Comparison of ENCODE assay signal across 14 cellular contexts in genomic region chr3:23882487-23882918, GRCh38. TPM values are rescaled to one million over a fixed set of nuclear protein-coding genes. Genes with fewer than 3 reads are reported as not detected.
DNase-seq lines count a peak whose midpoint lies in the region; ATAC-seq lines count a peak whose summit lies in the region.
"Had no signal": no experiment of that assay in that cellular context is flagged by ENCODE, and none has a peak within 500 bp of the region (broad histone marks: within the 10 kb centered on the region; RNA-seq: fewer than 3 reads in every experiment).

No MANE protein-coding gene starts in this region.

- no peak overlapping the region for H2BK5ac ChIP-seq in trophoblast cell (ENCODE audit: low read depth, low read length, poor library complexity)

- WGBS in trophoblast cell (ENCODE audit: extremely low coverage, insufficient coverage, insufficient read length) = no CpG with 5 or more reads among the region's 28 CpGs

- peak; percentile 71 for ATAC-seq in stimulated activated naive CD8-positive, alpha-beta T cell treated with anti-CD3 and anti-CD28 coated beads, Interleukin-15, amount 100 ng/mL, for 72 hours
- no peak for ATAC-seq in stimulated activated naive CD8-positive, alpha-beta T cell treated with anti-CD3 and anti-CD28 coated beads, Interleukin-15, Interleukin-2, amounts not matched to agents 100 U/mL and 50 U/mL, for 24 hours
- ATAC-seq in left colon = peak; percentile 14
- no peak for ATAC-seq in GM21717 (IDR thresholded peaks at IDR 0.05; ENCODE audit: unreplicated experiment)

- intact Hi-C loops in left colon (cut with DNase I, micrococcal nuclease) = loop anchor here in 1 of 2 donors (10.0 kb wide), 1 partner anchor 352 kb away; no protein-coding TSS in a partner anchor

- no peak overlapping the region for H3K23ac ChIP-seq in trophoblast cell (ENCODE audit: low read length)

- H3K27ac ChIP-seq in trophoblast cell (ENCODE audit: low read depth, low read length) = no peak overlapping the region
- H3K27ac ChIP-seq: BLaER1 treated with 17β-estradiol and CSF1 and Interleukin-3, amounts not matched to agents 10 nM and 100 nM; GM23248 had no signal

- no peak overlapping the region for H3K4ac ChIP-seq in trophoblast cell (ENCODE audit: low read depth, low read length)

- no peak overlapping the region for H3K4me3 Mint-ChIP-seq in stimulated activated naive CD8-positive, alpha-beta T cell treated with anti-CD3 and anti-CD28 coated beads, Interleukin-15, amount 100 ng/mL, for 72 hours
- H3K4me3 Mint-ChIP-seq: CD4-positive, CD25-positive, alpha-beta regulatory T cell had no signal

- H3K14ac ChIP-seq in trophoblast cell (ENCODE audit: low read length) = no peak overlapping the region

- H3K79me2 ChIP-seq in trophoblast cell (ENCODE audit: control insufficient read depth, insufficient read depth, low read length, poor library complexity) = no peaks in the 10 kb centered on the region

- DNase-seq in stimulated activated naive CD8-positive, alpha-beta T cell treated with anti-CD3 and anti-CD28 coated beads, Interleukin-15, amount 100 ng/mL, for 72 hours = no peak
- DNase-seq in stimulated activated naive CD8-positive, alpha-beta T cell treated with anti-CD3 and anti-CD28 coated beads, Interleukin-15, Interleukin-2, amounts not matched to agents 100 U/mL and 50 U/mL, for 24 hours = no peak
- no peak for DNase-seq in left colon
- no peak for DNase-seq in trophoblast cell
- DNase-seq in NOMO-1 treated with dmso at 0.1 percent for 144 hours (lab: John Stamatoyannopoulos, UW; ENCODE audit: unreplicated experiment) = no peak
- DNase-seq in NCI-H2196 (lab: John Stamatoyannopoulos, UW; ENCODE audit: unreplicated experiment) = no peak
- DNase-seq: ACHN; Calu3; CD4-positive, CD25-positive, alpha-beta regulatory T cell; DMS 273 treated with DMSO at 0.1 percent for 48 hours; GM23248; H7 had no signal

- no peaks in the 10 kb centered on the region for H3K27me3 Mint-ChIP-seq in stimulated activated naive CD8-positive, alpha-beta T cell treated with anti-CD3 and anti-CD28 coated beads, Interleukin-15, amount 100 ng/mL, for 72 hours
- H3K27me3 Mint-ChIP-seq: CD4-positive, CD25-positive, alpha-beta regulatory T cell had no signal

- H4K91ac ChIP-seq in trophoblast cell (ENCODE audit: low read depth, low read length) = no peak overlapping the region

- H4K8ac ChIP-seq in trophoblast cell (ENCODE audit: low read depth, low read length) = no peak overlapping the region

- no peaks in the 10 kb centered on the region for H3K9me3 Mint-ChIP-seq in stimulated activated naive CD8-positive, alpha-beta T cell treated with anti-CD3 and anti-CD28 coated beads, Interleukin-15, amount 100 ng/mL, for 72 hours
- H3K9me3 Mint-ChIP-seq: CD4-positive, CD25-positive, alpha-beta regulatory T cell had no signal

- no peak overlapping the region for H2AFZ ChIP-seq in trophoblast cell (ENCODE audit: insufficient read depth, low read length, poor library complexity)
- H2AFZ ChIP-seq: GM23248 had no signal

- H3K79me1 ChIP-seq in trophoblast cell (ENCODE audit: low read length) = no peaks in the 10 kb centered on the region

- peaks cover 32% of the 10 kb centered on the region for H3K4me1 Mint-ChIP-seq in stimulated activated naive CD8-positive, alpha-beta T cell treated with anti-CD3 and anti-CD28 coated beads, Interleukin-15, amount 100 ng/mL, for 72 hours

- no peak overlapping the region for H2BK12ac ChIP-seq in trophoblast cell (ENCODE audit: low read length)

- no peak overlapping the region for H2AK5ac ChIP-seq in trophoblast cell (ENCODE audit: low read length)

- H3K18ac ChIP-seq in trophoblast cell (ENCODE audit: low read length) = peak overlapping the region; percentile 7

- no peak overlapping the region for H3K9ac ChIP-seq in trophoblast cell (ENCODE audit: low read length)
- H3K9ac ChIP-seq: BLaER1 treated with 17β-estradiol and CSF1 and Interleukin-3, amounts not matched to agents 10 nM and 100 nM; GM23248 had no signal

- H2BK120ac ChIP-seq in trophoblast cell (ENCODE audit: insufficient read depth, low read length, poor library complexity) = no peak overlapping the region

- no peaks in the 10 kb centered on the region for H3K27me3 ChIP-seq in trophoblast cell (ENCODE audit: insufficient read depth, low read length)
- H3K27me3 ChIP-seq: BLaER1 treated with 17β-estradiol and CSF1 and Interleukin-3, amounts not matched to agents 10 nM and 100 nM had no signal

- H3K9me3 ChIP-seq in trophoblast cell (ENCODE audit: insufficient read depth, low read depth, low read length) = peaks cover 2% of the 10 kb centered on the region

- H3K4me1 ChIP-seq in trophoblast cell (ENCODE audit: control insufficient read depth in 1 of 2, insufficient read depth in 2 of 2, low read length in 2 of 2) = no peaks in the 10 kb centered on the region

- H3K4me2 ChIP-seq in trophoblast cell (ENCODE audit: low read length) = no peak overlapping the region
- H3K4me2 ChIP-seq: BLaER1 treated with 17β-estradiol and CSF1 and Interleukin-3, amounts not matched to agents 10 nM and 100 nM had no signal

- no peak overlapping the region for H3K4me3 ChIP-seq in trophoblast cell (ENCODE audit: low read depth, low read length)
- H3K4me3 ChIP-seq: BLaER1 treated with 17β-estradiol and CSF1 and Interleukin-3, amounts not matched to agents 10 nM and 100 nM; GM23248 had no signal

- H3K36me3 ChIP-seq in trophoblast cell (ENCODE audit: control insufficient read depth in 1 of 2, insufficient read depth in 2 of 2, low read length in 2 of 2) = peaks cover 7 to 13% of the 10 kb centered on the region in 2 experiments

- no peak overlapping the region for H4K12ac ChIP-seq in trophoblast cell (ENCODE audit: low read depth, low read length)

- no peak overlapping the region for H3K27ac Mint-ChIP-seq in stimulated activated naive CD8-positive, alpha-beta T cell treated with anti-CD3 and anti-CD28 coated beads, Interleukin-15, amount 100 ng/mL, for 72 hours

RNA-seq across cellular contexts. Expression of gene NKIRAS1, which starts 34.3 kb away (rescaled TPM):
- total RNA-seq in left colon = 1 to 10 TPM; 3.4 to 5.4 TPM
- 9.3 and 9.5 TPM in 2 replicates for polyA plus RNA-seq in trophoblast cell (2013)

RNA-seq across cellular contexts. Expression of gene RPL15, which starts 34.4 kb away (rescaled TPM):
- 1,000 to 10,000 TPM; 1,192 to 1,307 TPM for total RNA-seq in left colon
- 2,209 and 2,294 TPM in 2 replicates for polyA plus RNA-seq in trophoblast cell (2013)

Comparison
In these comparisons a context has a peak if more than half of its experiments do, and no peak if none do; other contexts are left out.
1. ATAC-seq: peak in stimulated activated naive CD8-positive, alpha-beta T cell treated with anti-CD3 and anti-CD28 coated beads, Interleukin-15, amount 100 ng/mL, for 72 hours (single experiment) and left colon (single experiment); none in stimulated activated naive CD8-positive, alpha-beta T cell treated with anti-CD3 and anti-CD28 coated beads, Interleukin-15, Interleukin-2, amounts not matched to agents 100 U/mL and 50 U/mL, for 24 hours (single experiment) and GM21717 (single experiment).